In genomic region chr10:73218466-73219191, GRCh38 we compare ENCODE assay signal across 10 cellular contexts. TPM values are rescaled to one million over a fixed set of nuclear protein-coding genes. Genes with fewer than 3 reads are reported as not detected.
DNase-seq lines count a peak whose midpoint lies in the region; ATAC-seq, FAIRE-seq and TF ChIP-seq lines count a peak whose summit lies in the region.
"Had no signal": no experiment of that assay in that cellular context is flagged by ENCODE, and none has a peak within 500 bp of the region (broad histone marks: within the 10 kb centered on the region; RNA-seq: fewer than 3 reads in every experiment).

No MANE protein-coding gene starts in this region.

- no peak overlapping the region for H3K9ac ChIP-seq in Loucy (ENCODE audit: low read depth, low read length, poor library complexity, severe bottlenecking)
- H3K9ac ChIP-seq: parathyroid adenoma had no signal

- no peaks in the 10 kb centered on the region for H3K9me3 Mint-ChIP-seq in progenitor cell of endocrine pancreas (ENCODE audit: low read depth)
- peaks cover 5% of the 10 kb centered on the region for H3K9me3 Mint-ChIP-seq in stimulated activated memory B cell treated with anti-CD40 and anti-IgM and Interleukin-4, amounts not matched to agents 10 μg/mL and 1 μg/mL and 100 μg/mL, for 72 hours

- no peak overlapping the region for H3K4me3 Mint-ChIP-seq in progenitor cell of endocrine pancreas (ENCODE audit: low read depth)
- H3K4me3 Mint-ChIP-seq in stimulated activated memory B cell treated with anti-CD40 and anti-IgM and Interleukin-4, amounts not matched to agents 10 μg/mL and 1 μg/mL and 100 μg/mL, for 72 hours, result no peak overlapping the region

- peak overlapping the region; percentile 13 for H3K27ac Mint-ChIP-seq in progenitor cell of endocrine pancreas
- no peak overlapping the region for H3K27ac Mint-ChIP-seq in stimulated activated memory B cell treated with anti-CD40 and anti-IgM and Interleukin-4, amounts not matched to agents 10 μg/mL and 1 μg/mL and 100 μg/mL, for 72 hours

- no peaks in the 10 kb centered on the region for H3K9me2 ChIP-seq in Loucy (replicated peaks; ENCODE audit: low read depth, low read length)

- DNase-seq in DMS53 (lab: John Stamatoyannopoulos, UW) (peak; percentile 41), DMS53 treated with DMSO at 0.1 percent for 48 hours (lab: John Stamatoyannopoulos, UW; ENCODE audit: unreplicated experiment) (no peak), bronchial epithelial cell (ENCODE audit: low read depth) (peak; percentile 26), progenitor cell of endocrine pancreas (ENCODE audit: low spot score, unreplicated experiment) (no peak), substantia nigra (lab: John Stamatoyannopoulos, UW) (no peak), NCI-H345 treated with DMSO at 0.1 percent for 48 hours (lab: John Stamatoyannopoulos, UW; ENCODE audit: unreplicated experiment) (no peak)

- H3K4me1 Mint-ChIP-seq in progenitor cell of endocrine pancreas (ENCODE audit: low read depth), result peaks cover 2% of the 10 kb centered on the region
- H3K4me1 Mint-ChIP-seq in stimulated activated memory B cell treated with anti-CD40 and anti-IgM and Interleukin-4, amounts not matched to agents 10 μg/mL and 1 μg/mL and 100 μg/mL, for 72 hours, result no peaks in the 10 kb centered on the region

- H3K4me3 ChIP-seq in Loucy (ENCODE audit: low read length, poor library complexity, severe bottlenecking), result no peak overlapping the region
- H3K4me3 ChIP-seq in bronchial epithelial cell (ENCODE audit: low read depth, low read length), result no peak overlapping the region
- H3K4me3 ChIP-seq: thoracic aorta had no signal

- no peak for FAIRE-seq in bronchial epithelial cell (lab: Jason Lieb, UNC)

- no peaks in the 10 kb centered on the region for H4K20me1 ChIP-seq in Loucy (ENCODE audit: insufficient read depth, low read length, poor library complexity, severe bottlenecking)

- H3F3A ChIP-seq in Loucy (ENCODE audit: low read depth), result no peaks in the 10 kb centered on the region

- peaks cover 13% of the 10 kb centered on the region; the same call in 1 of the 2 replicates for H3K36me3 ChIP-seq in Loucy (ENCODE audit: insufficient read depth, low read length)
- H3K36me3 ChIP-seq in bronchial epithelial cell (ENCODE audit: control insufficient read depth, insufficient read depth, low read length), result peaks cover 2% of the 10 kb centered on the region

- TF ChIP-seq CTCF in Loucy (conservative IDR thresholded peaks at IDR 0.05; ENCODE audit: low read length) (peak; percentile 78), bronchial epithelial cell (IDR thresholded peaks at IDR 0.05; ENCODE audit: insufficient read depth, low read length, severe bottlenecking) (peak; percentile 40), progenitor cell of endocrine pancreas (IDR thresholded peaks at IDR 0.05; ENCODE audit: unreplicated experiment) (peak; percentile 61)

- H3K36me3 Mint-ChIP-seq in progenitor cell of endocrine pancreas (ENCODE audit: insufficient read depth), result peaks cover 31% of the 10 kb centered on the region
- H3K36me3 Mint-ChIP-seq in stimulated activated memory B cell treated with anti-CD40 and anti-IgM and Interleukin-4, amounts not matched to agents 10 μg/mL and 1 μg/mL and 100 μg/mL, for 72 hours, result peaks cover 57% of the 10 kb centered on the region

- no peaks in the 10 kb centered on the region for H3K9me3 ChIP-seq in Loucy (ENCODE audit: insufficient read depth, low read depth, low read length)
- H3K9me3 ChIP-seq: thoracic aorta had no signal

- ATAC-seq in stimulated activated memory B cell treated with anti-CD40 and anti-IgM and Interleukin-4, amounts not matched to agents 10 μg/mL and 1 μg/mL and 100 μg/mL, for 72 hours, result no peak

- H3K27me3 ChIP-seq in Loucy (ENCODE audit: insufficient read depth, low read length, poor library complexity, severe bottlenecking) (no peaks in the 10 kb centered on the region), bronchial epithelial cell (ENCODE audit: control insufficient read depth, insufficient read depth, low read length) (no peaks in the 10 kb centered on the region)

- H3K4me1 ChIP-seq in Loucy (ENCODE audit: insufficient read depth, low read length, poor library complexity, severe bottlenecking), result no peaks in the 10 kb centered on the region
- H3K4me1 ChIP-seq: parathyroid adenoma had no signal

- H3K79me2 ChIP-seq in Loucy (ENCODE audit: insufficient read depth, low read length), result no peaks in the 10 kb centered on the region
- H3K79me2 ChIP-seq: parathyroid adenoma had no signal

- H3K27me3 Mint-ChIP-seq in progenitor cell of endocrine pancreas, result no peaks in the 10 kb centered on the region
- H3K27me3 Mint-ChIP-seq in stimulated activated memory B cell treated with anti-CD40 and anti-IgM and Interleukin-4, amounts not matched to agents 10 μg/mL and 1 μg/mL and 100 μg/mL, for 72 hours, result no peaks in the 10 kb centered on the region

- H2AFZ ChIP-seq in Loucy (ENCODE audit: low read length), result no peak overlapping the region
- H2AFZ ChIP-seq: parathyroid adenoma had no signal

- H3K27ac ChIP-seq in substantia nigra (ENCODE audit: low read depth, low read length, poor library complexity, severe bottlenecking), result no peak overlapping the region
- H3K27ac ChIP-seq: parathyroid adenoma, thoracic aorta had no signal

- H3K4me2 ChIP-seq in Loucy (ENCODE audit: low read depth, low read length, poor library complexity, severe bottlenecking), result no peak overlapping the region

RNA-seq across cellular contexts. Expression of gene DNAJC9, which starts 28.4 kb away (rescaled TPM):
- 32.0 and 35.0 TPM in 2 replicates for total RNA-seq in bronchial epithelial cell
- total RNA-seq in progenitor cell of endocrine pancreas, result 46.8 and 47.1 TPM in 2 replicates

RNA-seq across cellular contexts. Expression of gene MRPS16, which starts 33.8 kb away (rescaled TPM):
- total RNA-seq in bronchial epithelial cell, result 77.6 and 81.6 TPM in 2 replicates
- 84.7 and 86.3 TPM in 2 replicates for total RNA-seq in progenitor cell of endocrine pancreas

RNA-seq across cellular contexts. Expression of gene FAM149B1, which starts 50.7 kb away (rescaled TPM):
- total RNA-seq in bronchial epithelial cell (17.6 and 24.3 TPM in 2 replicates), progenitor cell of endocrine pancreas (35.3 and 35.9 TPM in 2 replicates)

RNA-seq across cellular contexts. Expression of gene ECD, which starts 50.8 kb away (rescaled TPM):
- total RNA-seq in bronchial epithelial cell, result 16.8 and 17.6 TPM in 2 replicates
- total RNA-seq in progenitor cell of endocrine pancreas, result 28.8 and 29.7 TPM in 2 replicates

Comparison
In these comparisons a context has a peak if more than half of its experiments do, and no peak if none do; other contexts are left out.
1. DNase-seq: peak in DMS53 (single experiment) and bronchial epithelial cell (single experiment); none in DMS53 treated with DMSO at 0.1 percent for 48 hours (single experiment), progenitor cell of endocrine pancreas (single experiment), substantia nigra (0 of 49) and NCI-H345 treated with DMSO at 0.1 percent for 48 hours (single experiment).
2. Peak in every context shown above with its lines, with median percentiles within 50 percentile points of each other: CTCF ChIP-seq.